In the genomic region with DNA sequence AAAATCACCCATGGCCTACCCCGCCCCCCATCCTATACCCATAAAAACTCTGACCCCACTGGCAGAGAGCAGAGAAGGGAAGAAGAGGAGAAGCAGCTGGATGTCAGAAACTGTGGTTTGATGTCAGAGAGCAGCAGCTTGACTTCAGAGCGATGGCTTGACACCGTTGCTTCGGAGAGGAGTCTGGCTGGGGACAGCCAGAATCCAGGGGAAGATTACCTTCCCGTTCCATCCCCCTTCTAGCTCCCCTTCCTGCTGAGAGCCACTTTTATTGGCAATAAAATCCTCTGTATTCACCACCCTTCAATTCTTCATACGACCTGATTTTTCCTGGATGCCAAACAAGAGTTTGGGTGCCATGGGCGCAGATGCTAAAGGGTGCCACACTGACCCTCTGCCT, we compare ENCODE assay signal across 31 cellular contexts.
"Had no signal": no experiment of that assay in that cellular context is flagged by ENCODE, and none has a peak within 500 bp of the region (broad histone marks: within the 10 kb centered on the region; RNA-seq: fewer than 3 reads in every experiment).

No MANE protein-coding gene starts in this region.

- H3K36me3 ChIP-seq: adrenal gland, brain microvascular endothelial cell, breast epithelium had no signal

- DNase-seq: activated B cell treated with CpG ODN at 0.5 μM for 24 hours; activated CD4-positive, alpha-beta memory T cell treated with anti-CD3 and anti-CD28 coated beads for 36 hours; activated CD4-positive, alpha-beta T cell treated with anti-CD3 and anti-CD28 coated beads for 4 hours; activated CD4-positive, alpha-beta T cell treated with anti-CD3 and anti-CD28 coated beads, Interleukin-2, amount 10 ng/mL, durations not matched to agents 24 days and 14 days; activated CD4-positive, alpha-beta T cell treated with anti-CD3 and anti-CD28 coated beads, Interleukin-2, amount 50 U/mL, for 1 hour; activated CD4-positive, alpha-beta T cell treated with anti-CD3 and anti-CD28 coated beads, Interleukin-2, amount 50 U/mL, for 4 hours; activated CD4-positive, CD25-positive, alpha-beta regulatory T cell treated with anti-CD3 and anti-CD28 coated beads, Interleukin-2, amount 50 U/mL, for 72 hours; activated CD8-positive, alpha-beta memory T cell treated with anti-CD3 and anti-CD28 coated beads, Interleukin-2, amount 50 U/mL, for 4 hours; activated CD8-positive, alpha-beta T cell treated with anti-CD3 and anti-CD28 coated beads for 36 hours; activated effector memory CD4-positive, alpha-beta T cell treated with anti-CD3 and anti-CD28 coated beads, Interleukin-2, amount 50 U/mL, for 16 hours; activated gamma-delta T cell treated with Interleukin-2 at 50 U/mL for 16 hours; activated naive CD4-positive, alpha-beta T cell; activated naive CD4-positive, alpha-beta T cell treated with anti-CD3 and anti-CD28 coated beads for 36 hours; activated naive CD4-positive, alpha-beta T cell treated with anti-CD3 and anti-CD28 coated beads, Interleukin-2, amount 50 U/mL, for 16 hours; activated naive CD8-positive, alpha-beta T cell treated with anti-CD3 and anti-CD28 coated beads for 36 hours; activated T-cell treated with anti-CD3 and anti-CD28 coated beads for 4 hours; activated T-cell treated with anti-CD3 and anti-CD28 coated beads, Interleukin-2, amount 50 U/mL, for 1 hour; activated T-cell treated with anti-CD3 and anti-CD28 coated beads, Interleukin-2, amount 50 U/mL, for 4 hours; activated T-cell treated with anti-CD3 and anti-CD28 coated beads, Interleukin-2, amount 50 U/mL, for 72 hours; adrenal gland; amniotic stem cell; aorta; body of pancreas; brain microvascular endothelial cell; central memory CD4-positive, alpha-beta T cell; T-helper 2 cell; T-helper 9 cell had no signal

- ATAC-seq: activated CD8-positive, alpha-beta T cell treated with anti-CD3 and anti-CD28 coated beads for 36 hours; activated naive CD4-positive, alpha-beta T cell treated with anti-CD3 and anti-CD28 coated beads, Interleukin-2, amount 50 U/mL, for 72 hours; activated T-cell treated with anti-CD3 and anti-CD28 coated beads, Interleukin-2, amount 50 U/mL, for 4 hours; activated T-cell treated with anti-CD3 and anti-CD28 coated beads, Interleukin-2, amount 50 U/mL, for 72 hours; activated T-helper 17 cell treated with anti-CD3 and anti-CD28 coated beads, Interleukin-2, amount 50 U/mL, for 72 hours; body of pancreas had no signal

- H3K27ac ChIP-seq: adrenal gland, body of pancreas, brain microvascular endothelial cell, breast epithelium, VCaP had no signal

- H3K4me3 ChIP-seq: adrenal gland, body of pancreas, breast epithelium had no signal

- H3K9me3 ChIP-seq: adrenal gland, body of pancreas, breast epithelium had no signal

- H3K27me3 ChIP-seq: adrenal gland, body of pancreas, brain microvascular endothelial cell, breast epithelium had no signal

- H3K4me1 ChIP-seq: body of pancreas, breast epithelium had no signal
